In genomic region chr14:67059576-67059975, GRCh38 we compare ENCODE assay signal across 1 cellular context.
TF ChIP-seq lines count a peak whose summit lies in the region.

No MANE protein-coding gene starts in this region.

TF ChIP-seq in IMR-90, 13 proteins besides CTCF, POLR2A, EP300 and RAD21:
- TF ChIP-seq MXI1 (IDR thresholded peaks at IDR 0.05; ENCODE audit: borderline replicate concordance, low read depth, low read length) (no peak), CHD1 (IDR thresholded peaks at IDR 0.05; ENCODE audit: low read depth, low read length) (no peak), RFX5 (IDR thresholded peaks at IDR 0.05; ENCODE audit: low read depth, low read length) (no peak), NFE2L2 (IDR thresholded peaks at IDR 0.05; ENCODE audit: low read depth, low read length) (no peak), ELK1 (IDR thresholded peaks at IDR 0.05; ENCODE audit: borderline replicate concordance, low read depth, low read length) (no peak), BHLHE40 (IDR thresholded peaks at IDR 0.05; ENCODE audit: low read depth, low read length) (no peak), MAFK (IDR thresholded peaks at IDR 0.05; ENCODE audit: low read depth, low read length) (no peak)
